In genomic region chr13:98820744-98821371, GRCh38 we compare ENCODE assay signal across 20 cellular contexts.
DNase-seq lines count a peak whose midpoint lies in the region; ATAC-seq and TF ChIP-seq lines count a peak whose summit lies in the region.
"Had no signal": no experiment of that assay in that cellular context is flagged by ENCODE, and none has a peak within 500 bp of the region (broad histone marks: within the 10 kb centered on the region; RNA-seq: fewer than 3 reads in every experiment).

No MANE protein-coding gene starts in this region.

- no peaks in the 10 kb centered on the region for H3K9me3 Mint-ChIP-seq in WTC11
- H3K9me3 Mint-ChIP-seq in osteocyte (ENCODE audit: unreplicated experiment): no peaks in the 10 kb centered on the region
- H3K9me3 Mint-ChIP-seq: effector memory CD8-positive, alpha-beta T cell had no signal

- intact Hi-C loops in vagina (cut with DNase I) (no loop called here), thyroid gland (cut with DNase I) (no loop called here)

- H3K36me3 Mint-ChIP-seq in WTC11 (no peaks in the 10 kb centered on the region), osteocyte (ENCODE audit: unreplicated experiment) (no peaks in the 10 kb centered on the region)

- TF ChIP-seq CTCF in WTC11 (IDR thresholded peaks at IDR 0.05): no peak
- TF ChIP-seq CTCF in right atrium auricular region (IDR thresholded peaks at IDR 0.05): no peak
- TF ChIP-seq CTCF in osteocyte (IDR thresholded peaks at IDR 0.05): no peak
- TF ChIP-seq CTCF in vagina (IDR thresholded peaks at IDR 0.05): no peak
- no peak for TF ChIP-seq CTCF in thyroid gland (IDR thresholded peaks at IDR 0.05)

- no peaks in the 10 kb centered on the region for H3K9me3 ChIP-seq in right atrium auricular region
- no peaks in the 10 kb centered on the region for H3K9me3 ChIP-seq in vagina
- H3K9me3 ChIP-seq in thyroid gland: no peaks in the 10 kb centered on the region
- H3K9me3 ChIP-seq: mucosa of descending colon, neutrophil had no signal

- H3K27me3 ChIP-seq in right atrium auricular region: no peaks in the 10 kb centered on the region
- no peaks in the 10 kb centered on the region for H3K27me3 ChIP-seq in vagina
- no peaks in the 10 kb centered on the region for H3K27me3 ChIP-seq in thyroid gland

- POLR2A ChIA-PET in WTC11 (lab: Charles Lee): no interaction called here

- WGBS in thyroid gland, 2 donors: 72 to 82% methylated on average over 3 of the region's 3 CpGs

- CTCF ChIA-PET in WTC11 (lab: Charles Lee): interaction anchor here (0.8 to 1.9 kb wide), 4 partner anchors 17 to 373 kb away, joined by 3 to 8 read pairs (median 3); no protein-coding TSS in a partner anchor

- H3K27ac Mint-ChIP-seq in WTC11: peak overlapping the region; percentile 14; the same call in 1 of the 2 replicates
- peak overlapping the region; percentile 66 for H3K27ac Mint-ChIP-seq in osteocyte (ENCODE audit: unreplicated experiment)
- H3K27ac Mint-ChIP-seq: effector memory CD8-positive, alpha-beta T cell had no signal

- H3K4me3 Mint-ChIP-seq in WTC11 (no peak overlapping the region), osteocyte (ENCODE audit: unreplicated experiment) (no peak overlapping the region)
- H3K4me3 Mint-ChIP-seq: effector memory CD8-positive, alpha-beta T cell had no signal

- H3K4me3 ChIP-seq in right atrium auricular region (no peak overlapping the region), vagina (no peak overlapping the region), thyroid gland (replicated peaks in 1 of 3) (no peak overlapping the region)
- H3K4me3 ChIP-seq: mucosa of descending colon had no signal

- H3K4me1 ChIP-seq in right atrium auricular region (peaks cover 0 to 51% of the 10 kb centered on the region in 2 donors), vagina (peaks cover 27% of the 10 kb centered on the region), thyroid gland (peaks cover 4 to 6% of the 10 kb centered on the region in 2 donors)

- H3K4me1 Mint-ChIP-seq in WTC11 (peaks cover 35% of the 10 kb centered on the region), osteocyte (ENCODE audit: unreplicated experiment) (peaks cover 31% of the 10 kb centered on the region)

- H3K36me3 ChIP-seq in right atrium auricular region (no peaks in the 10 kb centered on the region), vagina (peaks cover 0 to 18% of the 10 kb centered on the region in 2 donors), thyroid gland (peaks cover 11 to 21% of the 10 kb centered on the region in 2 donors)
- H3K36me3 ChIP-seq: neutrophil had no signal

- no peaks in the 10 kb centered on the region for H3K27me3 Mint-ChIP-seq in WTC11 (ENCODE audit: low read depth)
- no peaks in the 10 kb centered on the region for H3K27me3 Mint-ChIP-seq in osteocyte (ENCODE audit: unreplicated experiment)
- H3K27me3 Mint-ChIP-seq: effector memory CD8-positive, alpha-beta T cell had no signal

- DNase-seq in WTC11 (ENCODE audit: low spot score) (no peak), right atrium auricular region (ENCODE audit: low spot score) (no peak), osteocyte (ENCODE audit: extremely low spot score, unreplicated experiment) (no peak), vagina (ENCODE audit: extremely low spot score in 2 of 2) (no peak), thyroid gland (no peak), NCI-H526 treated with DMSO at 0.1 percent for 48 hours (lab: John Stamatoyannopoulos, UW) (no peak), retina (no peak)
- DNase-seq: activated CD4-positive, alpha-beta T cell treated with anti-CD3 and anti-CD28 coated beads for 48 hours; activated CD8-positive, alpha-beta memory T cell treated with anti-CD3 and anti-CD28 coated beads, Interleukin-2, amount 50 U/mL, for 48 hours; activated gamma-delta T cell treated with Interleukin-2 at 50 U/mL for 16 hours; amygdala; C1 segment of cervical spinal cord; effector memory CD8-positive, alpha-beta T cell; kidney glomerular epithelial cell; mucosa of descending colon; NCI-H1417; NCI-H82; stimulated activated CD4-positive, alpha-beta T cell treated with anti-CD3 and anti-CD28 coated beads, Interleukin-2, amount 100 ng/mL, for 48 hours; SW 1271 had no signal

- ATAC-seq in WTC11: peak; percentile 19
- ATAC-seq: effector memory CD8-positive, alpha-beta T cell; mucosa of descending colon had no signal

- TF ChIP-seq POLR2A in vagina (IDR thresholded peaks at IDR 0.05) (no peak), thyroid gland (IDR thresholded peaks at IDR 0.05) (no peak)

- H3K27ac ChIP-seq in right atrium auricular region: peak overlapping the region; percentile 58 to 81
- H3K27ac ChIP-seq in vagina: peak overlapping the region; percentile 10
- peak overlapping the region in 1 of 3 donors; percentile 33 for H3K27ac ChIP-seq in thyroid gland
- H3K27ac ChIP-seq: neutrophil had no signal

TF ChIP-seq in WTC11, 78 proteins besides CTCF, POLR2A, EP300 and RAD21:
- TF ChIP-seq ZSCAN18 (CRISPR knock-in tag; IDR thresholded peaks at IDR 0.05): peak; percentile 54; the same call in 1 of the 2 replicates
- TF ChIP-seq ZNF423 (CRISPR knock-in tag; IDR thresholded peaks at IDR 0.05): peak; percentile 16; the same call in 1 of the 2 replicates
- TF ChIP-seq STAT6 (CRISPR knock-in tag; conservative IDR thresholded peaks at IDR 0.05; ENCODE audit: low read depth): no peak
- TF ChIP-seq USF1 (CRISPR knock-in tag; IDR thresholded peaks at IDR 0.05): no peak
